9 cellular contexts compared by ENCODE assay signal in the genomic region with DNA sequence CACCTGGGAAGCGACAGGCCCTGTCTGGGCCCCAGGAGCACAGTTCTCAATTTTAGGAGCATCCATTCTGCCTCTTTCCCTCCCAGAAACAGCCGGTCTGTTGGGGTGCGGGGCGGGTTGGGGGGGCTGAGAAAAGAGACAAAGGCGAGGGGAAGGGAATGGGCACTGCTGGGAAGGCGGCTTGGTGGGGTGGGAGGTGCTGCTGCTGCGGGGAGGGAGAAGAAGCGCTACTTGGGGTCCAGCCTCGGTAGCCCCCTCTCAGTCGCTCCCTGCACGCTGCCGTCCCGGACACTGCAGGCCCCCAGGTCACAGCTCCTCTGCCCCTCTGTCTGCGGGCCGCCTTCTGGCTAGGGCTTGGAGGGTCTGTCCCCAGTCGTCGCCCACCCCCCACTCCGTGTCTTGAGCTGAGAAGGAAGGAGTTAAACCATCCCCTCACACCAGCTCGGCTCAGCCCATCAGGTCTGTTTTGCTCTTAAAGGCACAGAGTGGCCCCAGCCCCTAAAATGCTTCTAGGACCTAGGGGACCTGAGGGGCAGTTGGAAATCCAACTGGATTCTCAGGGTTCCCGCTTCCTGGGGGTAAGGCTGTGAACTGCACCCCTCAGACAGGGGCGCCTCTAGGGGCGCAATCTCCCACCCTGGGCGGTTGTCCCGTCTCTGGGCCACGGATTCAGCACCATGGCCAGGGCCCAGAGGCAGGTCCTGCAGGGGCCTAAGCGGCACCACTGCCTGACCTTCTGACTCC. TPM values are rescaled to one million over a fixed set of nuclear protein-coding genes. Genes with fewer than 3 reads are reported as not detected.
A peak's percentile ranks its signal among the peaks of the same experiment; 100 is the strongest.
DNase-seq lines count a peak whose midpoint lies in the region; ATAC-seq and TF ChIP-seq lines count a peak whose summit lies in the region.
"Had no signal": no experiment of that assay in that cellular context is flagged by ENCODE, and none has a peak within 500 bp of the region (broad histone marks: within the 10 kb centered on the region; RNA-seq: fewer than 3 reads in every experiment).

No MANE protein-coding gene starts in this region.

- H3K4me1 ChIP-seq in vagina, result peaks cover 14% of the 10 kb centered on the region

- H3K4me3 ChIP-seq in GM06990 (replicated peaks; ENCODE audit: low read depth, low read length) (no peak overlapping the region), vagina (peak overlapping the region; percentile 8 to 37)

- peak overlapping the region; percentile 88 to 91 (median 89) for H3K4me3 Mint-ChIP-seq in brain
- H3K4me3 Mint-ChIP-seq: natural killer cell treated with Interleukin-12 subunit alpha and Interleukin-12 subunit beta and Interleukin-15 and Interleukin-18, amount 100 ng/mL, for 72 hours had no signal

- no peak overlapping the region for H3K27ac ChIP-seq in vagina

- no peak for TF ChIP-seq POLR2A in vagina (IDR thresholded peaks at IDR 0.05)

- peak; percentile 9 for TF ChIP-seq CTCF in GM06990 (IDR thresholded peaks at IDR 0.05; ENCODE audit: insufficient read depth, low read length, poor library complexity, severe bottlenecking)
- TF ChIP-seq CTCF in brain (conservative IDR thresholded peaks at IDR 0.05), result peak; percentile 78 to 88
- TF ChIP-seq CTCF in vagina (IDR thresholded peaks at IDR 0.05), result no peak

- H3K36me3 ChIP-seq in GM06990 (ENCODE audit: control insufficient read depth, insufficient read depth, low read length) (no peaks in the 10 kb centered on the region), vagina (no peaks in the 10 kb centered on the region)

- H3K27ac Mint-ChIP-seq in brain, result peak overlapping the region in 4 of 5 experiments; percentile 81 to 96 (median 88)
- H3K27ac Mint-ChIP-seq: natural killer cell treated with Interleukin-12 subunit alpha and Interleukin-12 subunit beta and Interleukin-15 and Interleukin-18, amount 100 ng/mL, for 72 hours had no signal

- H3K27me3 Mint-ChIP-seq in brain, result peaks cover 27% of the 10 kb centered on the region

- no peaks in the 10 kb centered on the region; the same call in 1 of the 2 replicates for H3K27me3 ChIP-seq in GM06990 (replicated peaks; ENCODE audit: control insufficient read depth, insufficient read depth, low read length)
- no peaks in the 10 kb centered on the region for H3K27me3 ChIP-seq in vagina

- no peaks in the 10 kb centered on the region for H3K9me3 ChIP-seq in vagina

- H3K36me3 Mint-ChIP-seq in brain, result peaks cover 7% of the 10 kb centered on the region
- H3K36me3 Mint-ChIP-seq: natural killer cell treated with Interleukin-12 subunit alpha and Interleukin-12 subunit beta and Interleukin-15 and Interleukin-18, amount 100 ng/mL, for 72 hours had no signal

- H3K4me1 Mint-ChIP-seq in brain, result peaks cover 31% of the 10 kb centered on the region

- DNase-seq in GM06990 (ENCODE audit: extremely low read depth, insufficient read length) (no peak), M059J (ENCODE audit: low read depth) (peak; percentile 51), left lobe of liver (ENCODE audit: low spot score) (no peak), vagina (ENCODE audit: extremely low spot score in 2 of 2) (no peak), DMS153 treated with DMSO at 0.1 percent for 48 hours (lab: John Stamatoyannopoulos, UW; ENCODE audit: unreplicated experiment) (no peak)

- intact Hi-C loops in vagina (cut with DNase I), result no loop called here

- H3K9me3 Mint-ChIP-seq in brain, result no peaks in the 10 kb centered on the region
- H3K9me3 Mint-ChIP-seq: natural killer cell treated with Interleukin-12 subunit alpha and Interleukin-12 subunit beta and Interleukin-15 and Interleukin-18, amount 100 ng/mL, for 72 hours had no signal

- ATAC-seq in left lobe of liver, result peak; percentile 58
- ATAC-seq in HG03025 (IDR thresholded peaks at IDR 0.05; ENCODE audit: low FRiP score, unreplicated experiment), result no peak
- no peak for ATAC-seq in GM19324 (IDR thresholded peaks at IDR 0.05; ENCODE audit: low FRiP score, unreplicated experiment)

RNA-seq across cellular contexts. Expression of a gene that starts 0.7 kb away (rescaled TPM):
- 0.42 TPM in 1 of 2 replicates, not detected in the other for total RNA-seq in M059J (2014; rRNA removed; shearing (Covaris generic))
- 137 TPM for polyA plus RNA-seq in brain (ENCODE audit: insufficient read depth, low read depth, low replicate concordance)
- total RNA-seq in left lobe of liver (not detected), vagina (not detected)
- total RNA-seq: natural killer cell treated with Interleukin-12 subunit alpha and Interleukin-12 subunit beta and Interleukin-15 and Interleukin-18, amount 100 ng/mL, for 72 hours had no signal

RNA-seq across cellular contexts. Expression of a gene that starts 37.3 kb away (rescaled TPM):
- 77.3 and 83.3 TPM in 2 replicates for total RNA-seq in M059J (2014; rRNA removed; shearing (Covaris generic))
- 59.6 TPM for polyA plus RNA-seq in brain (ENCODE audit: insufficient read depth, low read depth, low replicate concordance)
- total RNA-seq in left lobe of liver (11.8 TPM), vagina (28.0 TPM)

Comparison
In these comparisons a context has a peak if more than half of its experiments do, and no peak if none do; other contexts are left out.
1. CTCF ChIP-seq: peak in GM06990 (single experiment) and brain (2 of 2); none in vagina (0 of 3).